In genomic region chr11:22641559-22641958, GRCh38 we compare ENCODE assay signal across 7 cellular contexts.
"Had no signal": no experiment of that assay in that cellular context is flagged by ENCODE, and none has a peak within 500 bp of the region (broad histone marks: within the 10 kb centered on the region; RNA-seq: fewer than 3 reads in every experiment).

No MANE protein-coding gene starts in this region.

- H3K4me3 ChIP-seq: K562 had no signal

- H3K27ac Mint-ChIP-seq: IgD-negative memory B cell had no signal

- FAIRE-seq: HTR-8/SVneo, K562 had no signal

- H3K27me3 Mint-ChIP-seq: IgD-negative memory B cell had no signal

- ATAC-seq: K562 had no signal

- H3K4me3 Mint-ChIP-seq: IgD-negative memory B cell had no signal

- H3K9me3 Mint-ChIP-seq: IgD-negative memory B cell had no signal

- DNase-seq: IMR-90, KBM-7, KG1 had no signal

- H3K27ac ChIP-seq: HL-60 had no signal
